Comparison of ENCODE assay signal across 10 cellular contexts in genomic region chr3:196207159-196207832, GRCh38. TPM values are rescaled to one million over a fixed set of nuclear protein-coding genes. Genes with fewer than 3 reads are reported as not detected.
DNase-seq lines count a peak whose midpoint lies in the region; ATAC-seq and TF ChIP-seq lines count a peak whose summit lies in the region.
"Had no signal": no experiment of that assay in that cellular context is flagged by ENCODE, and none has a peak within 500 bp of the region (broad histone marks: within the 10 kb centered on the region; RNA-seq: fewer than 3 reads in every experiment).

No MANE protein-coding gene starts in this region.

- H3K27ac ChIP-seq in adrenal gland (peak overlapping the region in 1 of 5 donors; percentile 26), thymus (ENCODE audit: low read depth) (no peak overlapping the region)

- 11 to 92% (median 34%) methylated on average over 2 to 36 of the region's 70 CpGs for WGBS in adrenal gland, 4 donors
- 22% methylated on average over 41 of the region's 70 CpGs for WGBS in thymus

- ATAC-seq in GM18861 (IDR thresholded peaks at IDR 0.05; ENCODE audit: unreplicated experiment) (no peak), HG02678 (IDR thresholded peaks at IDR 0.05; ENCODE audit: unreplicated experiment) (no peak)

- H3K36me3 ChIP-seq in adrenal gland (replicated peaks in 1 of 2), result no peaks in the 10 kb centered on the region
- no peaks in the 10 kb centered on the region for H3K36me3 ChIP-seq in thymus (ENCODE audit: control insufficient read depth, insufficient read depth)

- peak; percentile 48 for DNase-seq in activated T-cell treated with anti-CD3 and anti-CD28 coated beads, Interleukin-2, amount 50 U/mL, for 1 hour
- DNase-seq in activated T-cell treated with anti-CD3 and anti-CD28 coated beads, Interleukin-2, amount 50 U/mL, for 48 hours, result no peak
- DNase-seq in adrenal gland (peak in 5 of 7 donors; percentile 48 to 62 (median 57)), iPS-NIHi7 (ENCODE audit: extremely low spot score) (peak; percentile 68), NCI-H510A treated with DMSO at 0.1 percent for 48 hours (lab: John Stamatoyannopoulos, UW) (no peak)

- H3K4me3 ChIP-seq in adrenal gland, result peak overlapping the region in 2 of 4 donors; percentile 43 to 68
- peak overlapping the region; percentile 40 for H3K4me3 ChIP-seq in thymus (ENCODE audit: low read length)

- no peak for TF ChIP-seq CTCF in adrenal gland (IDR thresholded peaks at IDR 0.05)

- H3K27me3 ChIP-seq in adrenal gland (no peaks in the 10 kb centered on the region), thymus (ENCODE audit: control insufficient read depth, insufficient read depth) (no peaks in the 10 kb centered on the region)

- H3K4me1 ChIP-seq in adrenal gland (replicated peaks in 1 of 2) (peaks cover 0 to 9% of the 10 kb centered on the region in 2 donors), thymus (ENCODE audit: control insufficient read depth, insufficient read depth, low read length) (peaks cover 5% of the 10 kb centered on the region)

- intact Hi-C loops in adrenal gland (cut with DNase I), result no loop called here

- peak in 1 of 2 donors; percentile 14 for TF ChIP-seq POLR2A in adrenal gland (IDR thresholded peaks at IDR 0.05)

- H3K9me3 ChIP-seq in adrenal gland (replicated peaks in 1 of 3), result no peaks in the 10 kb centered on the region
- no peaks in the 10 kb centered on the region for H3K9me3 ChIP-seq in thymus (ENCODE audit: control insufficient read depth)

RNA-seq across cellular contexts. Expression of gene ZDHHC19, which starts 3.9 kb away (rescaled TPM):
- total RNA-seq in adrenal gland, result 10 to 100 TPM in 3 of 8 donors, 1 to 10 TPM in 4, not detected in 1; 3.0 to 26.0 (median 5.0) TPM
- polyA plus RNA-seq in adrenal gland, result 10 to 100 TPM in 1 of 3 donors, 1 to 10 TPM in 2; 5.9 to 59.2 (median 7.4) TPM
- 0.68 TPM for polyA plus RNA-seq in thymus
- total RNA-seq: Daoy, dermis microvascular lymphatic vessel endothelial cell had no signal

RNA-seq across cellular contexts. Expression of gene SLC51A, which starts 9.0 kb away (rescaled TPM):
- 10 to 100 TPM in 4 of 8 donors, 1 to 10 TPM in 4; 1.2 to 73.1 (median 10.4) TPM for total RNA-seq in adrenal gland
- polyA plus RNA-seq in adrenal gland (10 to 100 TPM in 2 of 3 donors, 1 to 10 TPM in 1; 3.7 to 45.5 (median 35.0) TPM), thymus (2.1 TPM)
- total RNA-seq: Daoy, dermis microvascular lymphatic vessel endothelial cell had no signal

Comparison
In these comparisons a context has a peak if more than half of its experiments do, and no peak if none do; other contexts are left out.
1. DNase-seq: peak in activated T-cell treated with anti-CD3 and anti-CD28 coated beads, Interleukin-2, amount 50 U/mL, for 1 hour (single experiment), adrenal gland (5 of 7) and iPS-NIHi7 (single experiment); none in activated T-cell treated with anti-CD3 and anti-CD28 coated beads, Interleukin-2, amount 50 U/mL, for 48 hours (0 of 2) and NCI-H510A treated with DMSO at 0.1 percent for 48 hours (single experiment).